In genomic region chr6:24930386-24930785, GRCh38 we compare ENCODE assay signal across 12 cellular contexts. TPM values are rescaled to one million over a fixed set of nuclear protein-coding genes. Genes with fewer than 3 reads are reported as not detected.
DNase-seq lines count a peak whose midpoint lies in the region; ATAC-seq and TF ChIP-seq lines count a peak whose summit lies in the region.
"Had no signal": no experiment of that assay in that cellular context is flagged by ENCODE, and none has a peak within 500 bp of the region (broad histone marks: within the 10 kb centered on the region; RNA-seq: fewer than 3 reads in every experiment).

No MANE protein-coding gene starts in this region.

- H3K27me3 Mint-ChIP-seq in activated CD4-positive, alpha-beta T cell treated with anti-CD3 and anti-CD28 coated beads, Interleukin-2, amount 10 ng/mL, durations not matched to agents 7 days and 5 days: no peaks in the 10 kb centered on the region
- no peaks in the 10 kb centered on the region for H3K27me3 Mint-ChIP-seq in activated T-helper 1 cell treated with anti-CD3 and anti-CD28 coated beads, Interleukin-12 subunit alpha, Interleukin-12 subunit beta, Interleukin-2, Interleukin-4 antibody, amounts not matched to agents 30 ng/mL and 10 ng/mL and 1 ng/mL, durations not matched to agents 14 hours and 24 hours and 36 hours (ENCODE audit: insufficient read depth)

- peaks cover 3% of the 10 kb centered on the region for H3F3A ChIP-seq in smooth muscle cell (ENCODE audit: low read depth)

- no peak overlapping the region for H3K9ac ChIP-seq in smooth muscle cell (ENCODE audit: low read depth)

- no peak for DNase-seq in activated CD4-positive, alpha-beta T cell treated with anti-CD3 and anti-CD28 coated beads, Interleukin-2, amount 10 ng/mL, durations not matched to agents 7 days and 5 days
- no peak for DNase-seq in activated CD4-positive, alpha-beta T cell treated with anti-CD3 and anti-CD28 coated beads for 1 hour
- no peak for DNase-seq in activated T-helper 1 cell treated with anti-CD3 and anti-CD28 coated beads, Interleukin-12 subunit alpha, Interleukin-12 subunit beta, Interleukin-2, Interleukin-4 antibody, amounts not matched to agents 30 ng/mL and 10 ng/mL and 1 ng/mL, durations not matched to agents 14 hours and 24 hours and 36 hours (ENCODE audit: low spot score)
- DNase-seq in left cardiac atrium (no peak), smooth muscle cell (lab: John Stamatoyannopoulos, UW; ENCODE audit: unreplicated experiment) (no peak), NCI-H69 (lab: John Stamatoyannopoulos, UW) (no peak), NOMO-1 treated with DMSO at 0.1 percent for 48 hours (lab: John Stamatoyannopoulos, UW; ENCODE audit: unreplicated experiment) (no peak), GM10248 (ENCODE audit: extremely low spot score) (no peak)
- DNase-seq: NCI-H510A, T1000 had no signal

- H3K27ac ChIP-seq in smooth muscle cell (ENCODE audit: low read depth): peak overlapping the region; percentile 5
- H3K27ac ChIP-seq: thoracic aorta had no signal

- CTCF ChIA-PET in activated CD4-positive, alpha-beta T cell treated with anti-CD3 and anti-CD28 coated beads, Interleukin-2, amount 10 ng/mL, durations not matched to agents 7 days and 5 days (lab: Charles Lee): interaction anchor here (1.3 to 1.6 kb wide), 2 partner anchors 61 to 124 kb away, joined by 3 read pairs; no protein-coding TSS in a partner anchor
- CTCF ChIA-PET in GM10248 (lab: Yijun Ruan, JAX): interaction anchor here (1.3 to 12.4 kb wide), 3 partner anchors 10 to 62 kb away, joined by 3 to 156 read pairs (median 4); no protein-coding TSS in a partner anchor

- no peaks in the 10 kb centered on the region for H4K20me1 ChIP-seq in smooth muscle cell (ENCODE audit: low read depth)

- peak overlapping the region; percentile 92 for H3K4me3 Mint-ChIP-seq in activated CD4-positive, alpha-beta T cell treated with anti-CD3 and anti-CD28 coated beads, Interleukin-2, amount 10 ng/mL, durations not matched to agents 7 days and 5 days
- H3K4me3 Mint-ChIP-seq in activated T-helper 1 cell treated with anti-CD3 and anti-CD28 coated beads, Interleukin-12 subunit alpha, Interleukin-12 subunit beta, Interleukin-2, Interleukin-4 antibody, amounts not matched to agents 30 ng/mL and 10 ng/mL and 1 ng/mL, durations not matched to agents 14 hours and 24 hours and 36 hours: peak overlapping the region; percentile 97

- intact Hi-C loops in activated T-helper 1 cell treated with anti-CD3 and anti-CD28 coated beads, Interleukin-12 subunit alpha, Interleukin-12 subunit beta, Interleukin-2, Interleukin-4 antibody, amounts not matched to agents 30 ng/mL and 10 ng/mL and 1 ng/mL, durations not matched to agents 14 hours and 24 hours and 36 hours (cut with micrococcal nuclease): loop anchor here (10.0 kb wide), 1 partner anchor 1034 kb away; the partner anchor contains the start of gene TRIM38
- intact Hi-C loops in left cardiac atrium (cut with DNase I): no loop called here

- H3K36me3 Mint-ChIP-seq in activated CD4-positive, alpha-beta T cell treated with anti-CD3 and anti-CD28 coated beads, Interleukin-2, amount 10 ng/mL, durations not matched to agents 7 days and 5 days (ENCODE audit: low read depth): peaks cover 94% of the 10 kb centered on the region
- peaks cover 19% of the 10 kb centered on the region for H3K36me3 Mint-ChIP-seq in activated T-helper 1 cell treated with anti-CD3 and anti-CD28 coated beads, Interleukin-12 subunit alpha, Interleukin-12 subunit beta, Interleukin-2, Interleukin-4 antibody, amounts not matched to agents 30 ng/mL and 10 ng/mL and 1 ng/mL, durations not matched to agents 14 hours and 24 hours and 36 hours (ENCODE audit: low read depth)

- peaks cover 30% of the 10 kb centered on the region for H3K4me1 ChIP-seq in smooth muscle cell (ENCODE audit: low read depth)

- peak; percentile 58 to 75 for ATAC-seq in left cardiac atrium
- ATAC-seq: HCT116 had no signal

- H3K27ac Mint-ChIP-seq in activated CD4-positive, alpha-beta T cell treated with anti-CD3 and anti-CD28 coated beads, Interleukin-2, amount 10 ng/mL, durations not matched to agents 7 days and 5 days: peak overlapping the region; percentile 99
- H3K27ac Mint-ChIP-seq in activated T-helper 1 cell treated with anti-CD3 and anti-CD28 coated beads, Interleukin-12 subunit alpha, Interleukin-12 subunit beta, Interleukin-2, Interleukin-4 antibody, amounts not matched to agents 30 ng/mL and 10 ng/mL and 1 ng/mL, durations not matched to agents 14 hours and 24 hours and 36 hours: peak overlapping the region; percentile 70

- no peak overlapping the region for H3K4me2 ChIP-seq in smooth muscle cell

- H3K4me1 Mint-ChIP-seq in activated CD4-positive, alpha-beta T cell treated with anti-CD3 and anti-CD28 coated beads, Interleukin-2, amount 10 ng/mL, durations not matched to agents 7 days and 5 days: peaks cover 58% of the 10 kb centered on the region
- H3K4me1 Mint-ChIP-seq in activated T-helper 1 cell treated with anti-CD3 and anti-CD28 coated beads, Interleukin-12 subunit alpha, Interleukin-12 subunit beta, Interleukin-2, Interleukin-4 antibody, amounts not matched to agents 30 ng/mL and 10 ng/mL and 1 ng/mL, durations not matched to agents 14 hours and 24 hours and 36 hours (ENCODE audit: low read depth): peaks cover 88% of the 10 kb centered on the region

- H3K9me3 ChIP-seq in smooth muscle cell (replicated peaks; ENCODE audit: low read depth): no peaks in the 10 kb centered on the region
- H3K9me3 ChIP-seq: thoracic aorta had no signal

- POLR2A ChIA-PET in activated CD4-positive, alpha-beta T cell treated with anti-CD3 and anti-CD28 coated beads, Interleukin-2, amount 10 ng/mL, durations not matched to agents 7 days and 5 days (lab: Charles Lee): no interaction called here
- POLR2A ChIA-PET in GM10248 (lab: Yijun Ruan, JAX): no interaction called here

- H2AFZ ChIP-seq in smooth muscle cell (ENCODE audit: low read depth): no peak overlapping the region

- no peaks in the 10 kb centered on the region for H3K36me3 ChIP-seq in smooth muscle cell (ENCODE audit: low read depth)
- H3K36me3 ChIP-seq: thoracic aorta had no signal

- no peak overlapping the region for H3K4me3 ChIP-seq in smooth muscle cell
- H3K4me3 ChIP-seq: thoracic aorta had no signal

- peaks cover 7% of the 10 kb centered on the region for H3K9me3 Mint-ChIP-seq in activated CD4-positive, alpha-beta T cell treated with anti-CD3 and anti-CD28 coated beads, Interleukin-2, amount 10 ng/mL, durations not matched to agents 7 days and 5 days
- H3K9me3 Mint-ChIP-seq in activated T-helper 1 cell treated with anti-CD3 and anti-CD28 coated beads, Interleukin-12 subunit alpha, Interleukin-12 subunit beta, Interleukin-2, Interleukin-4 antibody, amounts not matched to agents 30 ng/mL and 10 ng/mL and 1 ng/mL, durations not matched to agents 14 hours and 24 hours and 36 hours: peaks cover 11% of the 10 kb centered on the region

- no peaks in the 10 kb centered on the region for H3K27me3 ChIP-seq in smooth muscle cell (ENCODE audit: low read depth)

- H3K79me2 ChIP-seq in smooth muscle cell (ENCODE audit: low read depth): no peaks in the 10 kb centered on the region

- 33% methylated on average over 1 of the region's 1 CpG for WGBS in smooth muscle cell (ENCODE audit: low lambda C conversion rate)

- TF ChIP-seq CTCF in smooth muscle cell (IDR thresholded peaks at IDR 0.05; ENCODE audit: borderline replicate concordance, insufficient read depth, poor library complexity, severe bottlenecking) (no peak), GM10248 (IDR thresholded peaks at IDR 0.05; ENCODE audit: control extremely low read depth, extremely low read depth, low read depth, missing control alignments) (no peak)

RNA-seq across cellular contexts. Expression of gene RIPOR2, which starts 5.4 kb away (rescaled TPM):
- 100 to 1,000 TPM; 287 to 303 TPM for total RNA-seq in activated CD4-positive, alpha-beta T cell treated with anti-CD3 and anti-CD28 coated beads, Interleukin-2, amount 10 ng/mL, durations not matched to agents 7 days and 5 days
- 30.8 and 31.1 TPM in 2 replicates for total RNA-seq in activated T-helper 1 cell treated with anti-CD3 and anti-CD28 coated beads, Interleukin-12 subunit alpha, Interleukin-12 subunit beta, Interleukin-2, Interleukin-4 antibody, amounts not matched to agents 30 ng/mL and 10 ng/mL and 1 ng/mL, durations not matched to agents 14 hours and 24 hours and 36 hours
- total RNA-seq in left cardiac atrium (1 to 10 TPM; 4.8 to 5.4 TPM), smooth muscle cell (5.6 and 6.6 TPM in 2 replicates)
- polyA plus RNA-seq in smooth muscle cell: 2.3 and 7.6 TPM in 2 replicates
